In the genomic region with DNA sequence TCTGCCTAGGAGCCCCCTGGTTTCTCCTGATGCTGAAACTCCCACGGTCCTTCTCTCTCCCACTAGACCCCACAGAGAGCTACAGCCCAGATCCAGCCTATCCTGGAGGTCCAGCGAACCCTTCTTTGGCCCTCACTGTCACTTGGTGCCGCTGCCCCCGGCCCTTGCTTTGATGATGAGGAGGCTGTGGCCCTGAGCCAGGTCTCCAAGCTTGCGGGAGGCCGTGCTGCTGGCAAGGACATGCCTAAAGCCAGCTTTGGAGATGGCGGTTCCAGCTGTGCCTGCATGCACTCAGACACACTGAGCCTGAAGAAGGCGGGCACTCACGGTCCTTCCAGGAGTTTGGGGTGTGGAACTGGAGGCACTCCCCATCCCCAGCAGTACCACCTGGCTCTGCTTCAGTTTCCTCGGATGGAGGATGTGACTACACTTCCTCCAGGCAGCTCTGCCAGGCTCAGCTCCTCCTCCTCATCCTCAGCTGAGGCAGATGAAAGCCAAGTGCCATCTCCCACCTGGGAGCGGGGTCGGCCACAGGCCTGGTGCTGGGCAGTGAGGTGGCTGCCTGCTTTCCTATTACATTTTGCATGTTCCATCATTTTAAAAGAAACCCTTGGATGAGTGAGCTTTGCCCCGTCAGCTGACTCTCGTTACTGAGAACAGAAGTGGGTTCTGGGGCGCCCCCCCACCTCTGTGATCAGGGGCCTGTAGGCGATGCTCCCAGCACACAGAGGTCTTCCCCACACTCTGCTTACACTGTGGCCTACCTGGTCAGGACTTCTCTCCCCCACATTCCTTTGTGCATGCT, we compare ENCODE assay signal across 11 cellular contexts. TPM values are rescaled to one million over a fixed set of nuclear protein-coding genes. Genes with fewer than 3 reads are reported as not detected.
DNase-seq lines count a peak whose midpoint lies in the region; ATAC-seq, FAIRE-seq and TF ChIP-seq lines count a peak whose summit lies in the region.
"Had no signal": no experiment of that assay in that cellular context is flagged by ENCODE, and none has a peak within 500 bp of the region (broad histone marks: within the 10 kb centered on the region; RNA-seq: fewer than 3 reads in every experiment).

No MANE protein-coding gene starts in this region.

- intact Hi-C loops in endothelial cell of umbilical vein (cut with micrococcal nuclease), result no loop called here
- intact Hi-C loops in body of pancreas (cut with DNase I), result no loop called here

- H2AFZ ChIP-seq in endothelial cell of umbilical vein (ENCODE audit: low read depth, low read length) (no peak overlapping the region), smooth muscle cell (ENCODE audit: low read depth) (no peak overlapping the region)

- H3K27ac ChIP-seq in RWPE1, result peak overlapping the region; percentile 71
- H3K27ac ChIP-seq in endothelial cell of umbilical vein (ENCODE audit: insufficient read depth, low read depth, low read length), result peak overlapping the region; percentile 77
- peak overlapping the region; percentile 98 for H3K27ac ChIP-seq in smooth muscle cell (ENCODE audit: low read depth)
- H3K27ac ChIP-seq in body of pancreas, result peak overlapping the region in 1 of 4 donors; percentile 58

- H3K9ac ChIP-seq in endothelial cell of umbilical vein (replicated peaks; ENCODE audit: extremely low read depth, insufficient read depth, low read length), result peak overlapping the region; percentile 40
- H3K9ac ChIP-seq in smooth muscle cell (ENCODE audit: low read depth), result peak overlapping the region; percentile 68

- CTCF ChIA-PET in RWPE1 (lab: Yijun Ruan, JAX) (no interaction called here), endothelial cell of umbilical vein (lab: Charles Lee) (interaction anchor here (1.0 to 1.7 kb wide), 3 partner anchors 16 to 114 kb away, joined by 3 to 5 read pairs (median 3); no protein-coding TSS in a partner anchor)

- POLR2A ChIA-PET in RWPE1 (lab: Yijun Ruan, JAX; ENCODE audit: low non-redundant PET) (no interaction called here), endothelial cell of umbilical vein (lab: Charles Lee) (interaction anchor here (1.0 kb wide), 1 partner anchor 9 kb away, joined by 3 read pairs; a partner anchor contains a TSS)

- TF ChIP-seq CTCF in RWPE1 (conservative IDR thresholded peaks at IDR 0.05; ENCODE audit: low read depth) (no peak), endothelial cell of umbilical vein (IDR thresholded peaks at IDR 0.05; ENCODE audit: extremely low read depth in 1 of 2, insufficient read depth in 1 of 2, low read depth in 1 of 2, low read length in 2 of 2) (no peak), smooth muscle cell (IDR thresholded peaks at IDR 0.05; ENCODE audit: borderline replicate concordance, insufficient read depth, poor library complexity, severe bottlenecking) (no peak), body of pancreas (IDR thresholded peaks at IDR 0.05) (no peak)

- H3K9me1 ChIP-seq in endothelial cell of umbilical vein (replicated peaks; ENCODE audit: control insufficient read depth, extremely low read depth, insufficient read depth, low read length), result no peaks in the 10 kb centered on the region

- WGBS in smooth muscle cell (ENCODE audit: low lambda C conversion rate), result 83% methylated on average over 16 of the region's 16 CpGs
- 85 to 100% methylated on average over 2 to 16 of the region's 16 CpGs for WGBS in body of pancreas, 2 donors

- DNase-seq in activated CD4-positive, alpha-beta T cell treated with anti-CD3 and anti-CD28 coated beads, Interleukin-2, amount 50 U/mL, for 48 hours, result peak; percentile 18 to 30
- no peak for DNase-seq in activated CD4-positive, alpha-beta T cell treated with anti-CD3 and anti-CD28 coated beads, Interleukin-2, amount 50 U/mL, for 1 hour
- DNase-seq in RWPE1 (ENCODE audit: low spot score) (no peak), endothelial cell of umbilical vein (ENCODE audit: low read depth, low spot score) (peak; percentile 22), smooth muscle cell (lab: John Stamatoyannopoulos, UW; ENCODE audit: unreplicated experiment) (no peak), body of pancreas (no peak), NCI-H526 (lab: John Stamatoyannopoulos, UW) (no peak), islet precursor cell (no peak)
- DNase-seq: NCI-H2171 treated with DMSO at 0.1 percent for 48 hours had no signal

- H3K79me2 ChIP-seq in endothelial cell of umbilical vein (ENCODE audit: control insufficient read depth, insufficient read depth, low read length) (peaks cover 16% of the 10 kb centered on the region), smooth muscle cell (ENCODE audit: low read depth) (peaks cover 23% of the 10 kb centered on the region)

- peaks cover 20% of the 10 kb centered on the region for H3K4me1 ChIP-seq in endothelial cell of umbilical vein (ENCODE audit: control insufficient read depth, extremely low read depth, insufficient read depth, low read length)
- peaks cover 5% of the 10 kb centered on the region for H3K4me1 ChIP-seq in smooth muscle cell (ENCODE audit: low read depth)
- H3K4me1 ChIP-seq in body of pancreas, result no peaks in the 10 kb centered on the region

- H4K20me1 ChIP-seq in endothelial cell of umbilical vein (replicated peaks; ENCODE audit: control insufficient read depth, extremely low read depth, insufficient read depth, low read length) (no peaks in the 10 kb centered on the region), smooth muscle cell (ENCODE audit: low read depth) (peaks cover 16% of the 10 kb centered on the region)

- BruUV-seq in endothelial cell of umbilical vein (replicated peaks; lab: Mats Ljungman, UMichigan), result no TSS peak

- no peaks in the 10 kb centered on the region for H3K27me3 ChIP-seq in endothelial cell of umbilical vein (ENCODE audit: control insufficient read depth in 2 of 2, insufficient read depth in 2 of 2, low read length in 2 of 2)
- H3K27me3 ChIP-seq in smooth muscle cell (ENCODE audit: low read depth), result no peaks in the 10 kb centered on the region
- H3K27me3 ChIP-seq in body of pancreas, result no peaks in the 10 kb centered on the region

- dilution Hi-C loops in endothelial cell of umbilical vein (cut with MboI; ENCODE audit: extremely low pct_ligation_motif_present, low sequenced_read_pairs), result no loop called here

- peak; percentile 87 for FAIRE-seq in endothelial cell of umbilical vein (lab: Jason Lieb, UNC)
- FAIRE-seq: endometrium, HTR-8/SVneo had no signal

- no peak for TF ChIP-seq POLR2A in endothelial cell of umbilical vein (IDR thresholded peaks at IDR 0.05; ENCODE audit: low read depth, low read length)
- TF ChIP-seq POLR2A in body of pancreas (IDR thresholded peaks at IDR 0.05), result no peak

- H3K9me3 ChIP-seq in endothelial cell of umbilical vein (replicated peaks; ENCODE audit: control insufficient read depth, insufficient read depth, low read length), result no peaks in the 10 kb centered on the region
- H3K9me3 ChIP-seq in smooth muscle cell (replicated peaks; ENCODE audit: low read depth), result no peaks in the 10 kb centered on the region
- H3K9me3 ChIP-seq in body of pancreas, result no peaks in the 10 kb centered on the region

- H3K4me3 ChIP-seq in endothelial cell of umbilical vein (replicated peaks in 1 of 3; ENCODE audit: insufficient read depth in 1 of 3, low read depth in 1 of 3, low read length in 3 of 3), result no peak overlapping the region
- no peak overlapping the region for H3K4me3 ChIP-seq in smooth muscle cell
- H3K4me3 ChIP-seq in body of pancreas, result no peak overlapping the region

- H3K4me2 ChIP-seq in endothelial cell of umbilical vein (ENCODE audit: insufficient read depth, low read length), result no peak overlapping the region
- peak overlapping the region; percentile 66 for H3K4me2 ChIP-seq in smooth muscle cell

- H3K36me3 ChIP-seq in endothelial cell of umbilical vein (ENCODE audit: control insufficient read depth in 2 of 2, extremely low read depth in 1 of 2, insufficient read depth in 2 of 2, low read length in 2 of 2) (peaks cover 7 to 38% of the 10 kb centered on the region in 2 experiments), smooth muscle cell (ENCODE audit: low read depth) (no peaks in the 10 kb centered on the region), body of pancreas (replicated peaks in 1 of 2; ENCODE audit: insufficient read depth in 1 of 2, low read depth in 2 of 2) (peaks cover 9 to 28% of the 10 kb centered on the region in 2 donors)

- ATAC-seq in body of pancreas, result no peak

- H3F3A ChIP-seq in smooth muscle cell (ENCODE audit: low read depth), result peaks cover 16% of the 10 kb centered on the region

TF ChIP-seq in endothelial cell of umbilical vein, 7 proteins besides CTCF, POLR2A, EP300 and RAD21 (continues in another document):
- TF ChIP-seq, protein P1, sequence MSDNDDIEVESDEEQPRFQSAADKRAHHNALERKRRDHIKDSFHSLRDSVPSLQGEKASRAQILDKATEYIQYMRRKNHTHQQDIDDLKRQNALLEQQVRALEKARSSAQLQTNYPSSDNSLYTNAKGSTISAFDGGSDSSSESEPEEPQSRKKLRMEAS (IDR thresholded peaks at IDR 0.05; ENCODE audit: insufficient read depth, insufficient read length), result no peak
- TF ChIP-seq EZH2 (IDR thresholded peaks at IDR 0.05; ENCODE audit: borderline replicate concordance, low read depth, low read length, severe bottlenecking) (no peak), POLR2AphosphoS5 (IDR thresholded peaks at IDR 0.05; ENCODE audit: insufficient read depth, low read depth, low read length) (no peak), MYC (IDR thresholded peaks at IDR 0.05; ENCODE audit: low read depth, low read length) (no peak)

RNA-seq across cellular contexts. Expression of a gene that starts 9.0 kb away (rescaled TPM):
- total RNA-seq in endothelial cell of umbilical vein (49.0 and 52.1 TPM in 2 replicates), smooth muscle cell (23.8 and 24.7 TPM in 2 replicates), body of pancreas (10 to 100 TPM; 39.7 to 75.8 TPM)
- polyA plus RNA-seq in endothelial cell of umbilical vein (37.7 and 40.4 TPM in 2 replicates), smooth muscle cell (37.5 and 40.7 TPM in 2 replicates)
- 36.9 and 45.5 TPM in 2 replicates for polyA plus RNA-seq in endothelial cell of umbilical vein (2011; cell fraction: cytosol; rRNA removed)
- polyA plus RNA-seq in endothelial cell of umbilical vein (2011; cell fraction: nucleus; rRNA removed), result 77.9 and 79.6 TPM in 2 replicates
- polyA plus RNA-seq in endothelial cell of umbilical vein (2012), result 38.1 and 44.1 TPM in 2 replicates
- 26.4 and 28.3 TPM in 2 replicates for polyA minus RNA-seq in endothelial cell of umbilical vein
- 8.7 TPM for polyA minus RNA-seq in endothelial cell of umbilical vein (2011; cell fraction: cytosol; rRNA and poly(A)+ RNA removed)
- 12.2 and 25.3 TPM in 2 replicates for polyA minus RNA-seq in endothelial cell of umbilical vein (2011; cell fraction: nucleus; rRNA and poly(A)+ RNA removed)

RNA-seq across cellular contexts. Expression of a gene that starts 45.8 kb away (rescaled TPM):
- total RNA-seq in endothelial cell of umbilical vein (69.2 and 73.1 TPM in 2 replicates), smooth muscle cell (19.3 and 23.8 TPM in 2 replicates), body of pancreas (10 to 100 TPM; 29.0 to 33.5 TPM)
- polyA plus RNA-seq in endothelial cell of umbilical vein (62.9 and 73.9 TPM in 2 replicates), smooth muscle cell (17.3 and 27.4 TPM in 2 replicates)
- polyA plus RNA-seq in endothelial cell of umbilical vein (2011; cell fraction: cytosol; rRNA removed), result 21.9 and 32.7 TPM in 2 replicates
- 220 and 232 TPM in 2 replicates for polyA plus RNA-seq in endothelial cell of umbilical vein (2011; cell fraction: nucleus; rRNA removed)
- polyA plus RNA-seq in endothelial cell of umbilical vein (2012), result 24.3 and 30.0 TPM in 2 replicates
- polyA minus RNA-seq in endothelial cell of umbilical vein, result 149 and 192 TPM in 2 replicates
- polyA minus RNA-seq in endothelial cell of umbilical vein (2011; cell fraction: cytosol; rRNA and poly(A)+ RNA removed), result 7.4 TPM
- 74.5 and 84.1 TPM in 2 replicates for polyA minus RNA-seq in endothelial cell of umbilical vein (2011; cell fraction: nucleus; rRNA and poly(A)+ RNA removed)

Comparison
In these comparisons a context has a peak if more than half of its experiments do, and no peak if none do; other contexts are left out.
1. DNase-seq: peak in activated CD4-positive, alpha-beta T cell treated with anti-CD3 and anti-CD28 coated beads, Interleukin-2, amount 50 U/mL, for 48 hours (2 of 2) and endothelial cell of umbilical vein (single experiment); none in activated CD4-positive, alpha-beta T cell treated with anti-CD3 and anti-CD28 coated beads, Interleukin-2, amount 50 U/mL, for 1 hour (single experiment), RWPE1 (single experiment), smooth muscle cell (single experiment), body of pancreas (0 of 4), NCI-H526 (0 of 2) and islet precursor cell (single experiment).